1 cellular context compared by ENCODE assay signal in genomic region chr1:202329891-202330290, GRCh38.
TF ChIP-seq lines count a peak whose summit lies in the region.

No MANE protein-coding gene starts in this region.

TF ChIP-seq in K562, 482 proteins besides CTCF, POLR2A, EP300 and RAD21:
- TF ChIP-seq EHMT2 (IDR thresholded peaks at IDR 0.05): peak; percentile 66
- no peak for TF ChIP-seq TAL1 (IDR thresholded peaks at IDR 0.05)
- no peak for TF ChIP-seq TCF3 (CRISPR knock-in tag; IDR thresholded peaks at IDR 0.05)
- TF ChIP-seq ARID3A (IDR thresholded peaks at IDR 0.05; ENCODE audit: borderline replicate concordance, low read depth, low read length): no peak
- peak; percentile 57; the same call in 1 of the 2 replicates for TF ChIP-seq NR2C1 (IDR thresholded peaks at IDR 0.05)
- peak; percentile 60 for TF ChIP-seq NR2C1 (tag; IDR thresholded peaks at IDR 0.05)
- TF ChIP-seq MECOM (CRISPR knock-in tag; IDR thresholded peaks at IDR 0.05): no peak
- no peak for TF ChIP-seq MAZ (CRISPR knock-in tag; conservative IDR thresholded peaks at IDR 0.05 in 1 of 2, IDR thresholded peaks at IDR 0.05 in 1 of 2)
- no peak for TF ChIP-seq ZNF384 (IDR thresholded peaks at IDR 0.05; ENCODE audit: low read depth, low read length)
- no peak for TF ChIP-seq SNAPC5 (CRISPR knock-in tag; IDR thresholded peaks at IDR 0.05)
- peak; percentile 49 for TF ChIP-seq E2F8 (IDR thresholded peaks at IDR 0.05; ENCODE audit: low read depth, partially characterized antibody)
- TF ChIP-seq ZNF175 (CRISPR knock-in tag; IDR thresholded peaks at IDR 0.05; ENCODE audit: low read depth): no peak
- TF ChIP-seq GATAD2B (IDR thresholded peaks at IDR 0.05; ENCODE audit: borderline replicate concordance): no peak
- no peak for TF ChIP-seq MAFK (IDR thresholded peaks at IDR 0.05; ENCODE audit: low read length)
- no peak for TF ChIP-seq SRSF3 (IDR thresholded peaks at IDR 0.05; ENCODE audit: insufficient read depth, low read length)
- no peak for TF ChIP-seq SNIP1 (IDR thresholded peaks at IDR 0.05; ENCODE audit: low read depth)
- TF ChIP-seq THAP7 (CRISPR knock-in tag; IDR thresholded peaks at IDR 0.05): no peak
- no peak for TF ChIP-seq SMARCE1 (IDR thresholded peaks at IDR 0.05)
- TF ChIP-seq MYC (IDR thresholded peaks at IDR 0.05; ENCODE audit: low read depth, low read length): peak; percentile 29; the same call in 1 of the 2 replicates
- no peak for TF ChIP-seq MYC (CRISPR knock-in tag; IDR thresholded peaks at IDR 0.05; ENCODE audit: borderline replicate concordance, low read depth)
- 0 out of 2 replicates have a peak, but pooled peaks have one; percentile 80 for TF ChIP-seq ELF4 (CRISPR knock-in tag; IDR thresholded peaks at IDR 0.05)
- no peak for TF ChIP-seq YBX1 (IDR thresholded peaks at IDR 0.05)
- peak; percentile 61 for TF ChIP-seq SUPT5H (IDR thresholded peaks at IDR 0.05)
- TF ChIP-seq SMARCA5 (IDR thresholded peaks at IDR 0.05): no peak
- 0 out of 2 replicates have a peak, but pooled peaks have one; percentile 37 for TF ChIP-seq MTA3 (IDR thresholded peaks at IDR 0.05; ENCODE audit: borderline replicate concordance)
- TF ChIP-seq PURB (CRISPR knock-in tag; IDR thresholded peaks at IDR 0.05; ENCODE audit: low read depth): no peak
- peak; percentile 53; the same call in 1 of the 2 replicates for TF ChIP-seq HMBOX1 (IDR thresholded peaks at IDR 0.05)
- TF ChIP-seq PCBP2 (IDR thresholded peaks at IDR 0.05; ENCODE audit: low read depth, low read length, poor library complexity, severe bottlenecking): no peak
- TF ChIP-seq ATF1 (CRISPR knock-in tag; IDR thresholded peaks at IDR 0.05): no peak
- TF ChIP-seq ATF1 (tag; IDR thresholded peaks at IDR 0.05): no peak
- TF ChIP-seq HIVEP1 (CRISPR knock-in tag; IDR thresholded peaks at IDR 0.05): no peak
- no peak for TF ChIP-seq RREB1 (CRISPR knock-in tag; IDR thresholded peaks at IDR 0.05)
- TF ChIP-seq CCAR2 (IDR thresholded peaks at IDR 0.05; ENCODE audit: low read depth, low read length): no peak
- TF ChIP-seq ZNF121 (CRISPR knock-in tag; conservative IDR thresholded peaks at IDR 0.05): no peak
- peak; percentile 84 for TF ChIP-seq ZNF764 (CRISPR knock-in tag; IDR thresholded peaks at IDR 0.05; ENCODE audit: low read depth)
TF ChIP-seq in K562: peak in this region for 9.
